8 cellular contexts compared by ENCODE assay signal in genomic region chr3:49839193-49839809, GRCh38.
A peak's percentile ranks its signal among the peaks of the same experiment; 100 is the strongest.
DNase-seq lines count a peak whose midpoint lies in the region; ATAC-seq and TF ChIP-seq lines count a peak whose summit lies in the region.

No MANE protein-coding gene starts in this region.

- in situ Hi-C loops in astrocyte of the cerebellum (cut with HindIII; ENCODE audit: low sequenced_read_pairs) = no loop called here

- no peak for ATAC-seq in GM21528 (IDR thresholded peaks at IDR 0.05; ENCODE audit: low FRiP score, unreplicated experiment)

- H3K4me3 ChIP-seq in GM12864 (ENCODE audit: low read depth, low read length) (no peak overlapping the region), astrocyte of the cerebellum (ENCODE audit: low read depth, low read length) (no peak overlapping the region), skeletal muscle cell (ENCODE audit: low read depth, low read length) (no peak overlapping the region)

- TF ChIP-seq CTCF in GM12864 (IDR thresholded peaks at IDR 0.05; ENCODE audit: low read depth, low read length, missing control alignments) = peak; percentile 86
- TF ChIP-seq CTCF in astrocyte of the cerebellum (IDR thresholded peaks at IDR 0.05; ENCODE audit: low read depth, low read length, missing control alignments) = peak; percentile 87

- peak; percentile 38 for DNase-seq in GM12864 (ENCODE audit: low read depth)
- DNase-seq in NCI-H146 treated with DMSO at 0.1 percent for 48 hours (lab: John Stamatoyannopoulos, UW; ENCODE audit: unreplicated experiment) = peak; percentile 2
- DNase-seq in T1000 (lab: John Stamatoyannopoulos, UW) = peak; percentile 61
- peak; percentile 63 for DNase-seq in astrocyte of the cerebellum (ENCODE audit: low read depth)
- peak; percentile 78 for DNase-seq in hepatic stellate cell (ENCODE audit: low spot score)
- peak; percentile 20 for DNase-seq in skeletal muscle cell (ENCODE audit: low read depth)
- DNase-seq in NCI-H187 (lab: John Stamatoyannopoulos, UW) = no peak

Comparison
In these comparisons a context has a peak if more than half of its experiments do, and no peak if none do; other contexts are left out.
1. DNase-seq: peak in GM12864 (single experiment), NCI-H146 treated with DMSO at 0.1 percent for 48 hours (single experiment), T1000 (single experiment), astrocyte of the cerebellum (single experiment), hepatic stellate cell (single experiment) and skeletal muscle cell (single experiment); none in NCI-H187 (0 of 2).